In genomic region chr2:213980883-213981282, GRCh38 we compare ENCODE assay signal across 28 cellular contexts.
DNase-seq lines count a peak whose midpoint lies in the region; ATAC-seq and TF ChIP-seq lines count a peak whose summit lies in the region.
"Had no signal": no experiment of that assay in that cellular context is flagged by ENCODE, and none has a peak within 500 bp of the region (broad histone marks: within the 10 kb centered on the region; RNA-seq: fewer than 3 reads in every experiment).

No MANE protein-coding gene starts in this region.

- no peak overlapping the region for H3K27ac ChIP-seq in SK-N-SH (ENCODE audit: low read depth in 2 of 2, low read length in 1 of 2)
- H3K27ac ChIP-seq in fibroblast of lung (ENCODE audit: insufficient read depth, low read length), result no peak overlapping the region
- H3K27ac ChIP-seq in neuronal stem cell (replicated peaks; ENCODE audit: low read length), result no peak overlapping the region
- no peak overlapping the region for H3K27ac ChIP-seq in coronary artery
- H3K27ac ChIP-seq: dorsolateral prefrontal cortex, left ventricle myocardium inferior, RWPE1, spleen, uterus had no signal

- no peak overlapping the region for H2AK5ac ChIP-seq in neuronal stem cell (ENCODE audit: low read depth, low read length)

- H2AFZ ChIP-seq in SK-N-SH (ENCODE audit: low read depth), result peak overlapping the region; percentile 61; the same call in 1 of the 2 replicates
- H2AFZ ChIP-seq in fibroblast of lung (ENCODE audit: low read length), result peak overlapping the region; percentile 26
- H2AFZ ChIP-seq in neuronal stem cell (ENCODE audit: low read length), result no peak overlapping the region

- no peak overlapping the region for H2BK120ac ChIP-seq in neuronal stem cell (ENCODE audit: low read depth, low read length)

- no peaks in the 10 kb centered on the region for H3K36me3 ChIP-seq in SK-N-SH (replicated peaks in 1 of 2; ENCODE audit: control insufficient read depth in 1 of 2, insufficient read depth in 2 of 2, low read length in 1 of 2)
- H3K36me3 ChIP-seq in fibroblast of lung (ENCODE audit: control insufficient read depth, insufficient read depth, low read length), result no peaks in the 10 kb centered on the region
- no peaks in the 10 kb centered on the region for H3K36me3 ChIP-seq in neuronal stem cell (replicated peaks in 1 of 2; ENCODE audit: control insufficient read depth in 2 of 2, insufficient read depth in 2 of 2, low read length in 2 of 2)
- H3K36me3 ChIP-seq: left ventricle myocardium inferior, spleen, uterus had no signal

- 62% methylated on average over 3 of the region's 3 CpGs for WGBS in SK-N-SH (ENCODE audit: low lambda C conversion rate)
- WGBS in neuronal stem cell (ENCODE audit: extremely low coverage in 2 of 2, insufficient read length in 2 of 2, insufficient replicate concordance in 1 of 2), 2 donors, result no CpG with 5 or more reads among the region's 3 CpGs

- no peaks in the 10 kb centered on the region for H3K4me1 ChIP-seq in SK-N-SH (ENCODE audit: control insufficient read depth in 1 of 2, insufficient read depth in 2 of 2, low read depth in 1 of 2, low read length in 1 of 2)
- no peaks in the 10 kb centered on the region for H3K4me1 ChIP-seq in fibroblast of lung (ENCODE audit: control insufficient read depth, extremely low read depth, insufficient read depth, low read length)
- peaks cover 0 to 1% of the 10 kb centered on the region in 2 donors for H3K4me1 ChIP-seq in neuronal stem cell (ENCODE audit: control insufficient read depth in 2 of 2, insufficient read depth in 1 of 2, low read depth in 1 of 2, low read length in 2 of 2)
- H3K4me1 ChIP-seq: left ventricle myocardium inferior, spleen, uterus had no signal

- no peak overlapping the region for H3K27ac Mint-ChIP-seq in stimulated activated naive CD8-positive, alpha-beta T cell treated with anti-CD3 and anti-CD28 coated beads, Interleukin-15, amount 100 ng/mL, for 72 hours
- H3K27ac Mint-ChIP-seq: activated naive CD8-positive, alpha-beta T cell treated with anti-CD3 and anti-CD28 coated beads for 36 hours; activated T-cell treated with anti-CD3 and anti-CD28 coated beads, Interleukin-2, amount 50 U/mL, for 24 hours; stimulated activated naive CD8-positive, alpha-beta T cell treated with anti-CD3 and anti-CD28 coated beads, Interleukin-15, Interleukin-2, amounts not matched to agents 100 ng/mL and 50 ng/mL, for 24 hours had no signal

- TF ChIP-seq CTCF in SK-N-SH (IDR thresholded peaks at IDR 0.05) (no peak), fibroblast of lung (conservative IDR thresholded peaks at IDR 0.05 in 1 of 2, IDR thresholded peaks at IDR 0.05 in 1 of 2; ENCODE audit: low read depth in 1 of 2, low read length in 2 of 2) (no peak), coronary artery (IDR thresholded peaks at IDR 0.05) (no peak)

- no peaks in the 10 kb centered on the region for H3K9me3 Mint-ChIP-seq in stimulated activated naive CD8-positive, alpha-beta T cell treated with anti-CD3 and anti-CD28 coated beads, Interleukin-15, amount 100 ng/mL, for 72 hours
- H3K9me3 Mint-ChIP-seq: activated naive CD8-positive, alpha-beta T cell treated with anti-CD3 and anti-CD28 coated beads for 36 hours; activated T-cell treated with anti-CD3 and anti-CD28 coated beads, Interleukin-2, amount 50 U/mL, for 24 hours; stimulated activated naive CD8-positive, alpha-beta T cell treated with anti-CD3 and anti-CD28 coated beads, Interleukin-15, Interleukin-2, amounts not matched to agents 100 ng/mL and 50 ng/mL, for 24 hours had no signal

- H3K9ac ChIP-seq in SK-N-SH (no peak overlapping the region), fibroblast of lung (ENCODE audit: insufficient read depth, low read length) (no peak overlapping the region), neuronal stem cell (ENCODE audit: low read depth, low read length, poor library complexity) (peak overlapping the region; percentile 44)

- no peaks in the 10 kb centered on the region for H3K9me3 ChIP-seq in SK-N-SH
- H3K9me3 ChIP-seq in fibroblast of lung (ENCODE audit: control insufficient read depth, insufficient read depth, low read depth, low read length), result no peaks in the 10 kb centered on the region
- no peaks in the 10 kb centered on the region for H3K9me3 ChIP-seq in neuronal stem cell (replicated peaks in 1 of 2; ENCODE audit: control insufficient read depth in 2 of 2, insufficient read depth in 1 of 2, low read depth in 1 of 2, low read length in 2 of 2)
- H3K9me3 ChIP-seq: left ventricle myocardium inferior, spleen, uterus had no signal

- TF ChIP-seq RAD21 in SK-N-SH (IDR thresholded peaks at IDR 0.05; ENCODE audit: low read length), result no peak

- H3K4me1 Mint-ChIP-seq in stimulated activated naive CD8-positive, alpha-beta T cell treated with anti-CD3 and anti-CD28 coated beads, Interleukin-15, amount 100 ng/mL, for 72 hours, result no peaks in the 10 kb centered on the region
- H3K4me1 Mint-ChIP-seq: activated naive CD8-positive, alpha-beta T cell treated with anti-CD3 and anti-CD28 coated beads for 36 hours had no signal

- DNase-seq in SK-N-SH, result no peak
- DNase-seq in RPMI7951 (ENCODE audit: low read depth), result peak; percentile 11
- DNase-seq in fibroblast of lung (ENCODE audit: low read depth in 2 of 2), result peak in 1 of 2 donors; percentile 3
- no peak for DNase-seq in neuronal stem cell (ENCODE audit: low spot score)
- no peak for DNase-seq in NCI-H128 (lab: John Stamatoyannopoulos, UW; ENCODE audit: unreplicated experiment)
- no peak for DNase-seq in stimulated activated naive CD8-positive, alpha-beta T cell treated with anti-CD3 and anti-CD28 coated beads, Interleukin-15, amount 100 ng/mL, for 72 hours
- no peak for DNase-seq in coronary artery (ENCODE audit: low spot score)
- DNase-seq: 8988T; activated effector memory CD4-positive, alpha-beta T cell treated with anti-CD3 and anti-CD28 coated beads, Interleukin-2, amount 50 U/mL, for 16 hours; activated naive CD8-positive, alpha-beta T cell treated with anti-CD3 and anti-CD28 coated beads for 36 hours; activated T-cell treated with anti-CD3 and anti-CD28 coated beads, Interleukin-2, amount 50 U/mL, for 24 hours; aorta; caudate nucleus; dorsolateral prefrontal cortex; islet precursor cell; Kasumi-1; left ventricle myocardium inferior; NCI-H1694; NCI-H446 treated with DMSO at 0.1 percent for 48 hours; NCI-H774; right cardiac atrium; spleen; stimulated activated CD4-positive, alpha-beta T cell treated with anti-CD3 and anti-CD28 coated beads, Interleukin-2, amount 100 ng/mL, for 24 hours; uterus had no signal

- POLR2A ChIA-PET in SK-N-SH (lab: Yijun Ruan, JAX), result no interaction called here

- H4K91ac ChIP-seq in neuronal stem cell (ENCODE audit: low read depth, low read length, poor library complexity), result no peak overlapping the region

- no peaks in the 10 kb centered on the region for H4K20me1 ChIP-seq in SK-N-SH (ENCODE audit: insufficient read depth)
- H4K20me1 ChIP-seq in fibroblast of lung (ENCODE audit: control insufficient read depth, extremely low read depth, insufficient read depth, low read length), result no peaks in the 10 kb centered on the region

- ATAC-seq in SK-N-SH treated with all-trans-retinoic acid at 6 μM for 48 hours, result no peak
- no peak for ATAC-seq in stimulated activated naive CD8-positive, alpha-beta T cell treated with anti-CD3 and anti-CD28 coated beads, Interleukin-15, amount 100 ng/mL, for 72 hours
- ATAC-seq: HCT116, right cardiac atrium had no signal

- no peak overlapping the region for H3K4me2 ChIP-seq in SK-N-SH
- H3K4me2 ChIP-seq in fibroblast of lung (ENCODE audit: extremely low read depth, insufficient read depth, low read length), result no peak overlapping the region
- no peak overlapping the region for H3K4me2 ChIP-seq in neuronal stem cell (ENCODE audit: insufficient read depth, low read length, poor library complexity, severe bottlenecking)

- H3K4me3 ChIP-seq in SK-N-SH (ENCODE audit: low read depth in 2 of 2, low read length in 1 of 2), result no peak overlapping the region
- H3K4me3 ChIP-seq in fibroblast of lung (replicated peaks in 1 of 4; ENCODE audit: control extremely low read depth in 1 of 4, insufficient read depth in 1 of 4, low read depth in 3 of 4, low read length in 4 of 4), result no peak overlapping the region
- H3K4me3 ChIP-seq in neuronal stem cell (ENCODE audit: low read length in 2 of 2), result no peak overlapping the region
- no peak overlapping the region for H3K4me3 ChIP-seq in coronary artery
- H3K4me3 ChIP-seq: dorsolateral prefrontal cortex, left ventricle myocardium inferior, spleen, uterus had no signal

- H3K79me2 ChIP-seq in SK-N-SH (ENCODE audit: insufficient read depth), result no peaks in the 10 kb centered on the region
- H3K79me2 ChIP-seq in fibroblast of lung (ENCODE audit: control insufficient read depth, insufficient read depth, low read length), result no peaks in the 10 kb centered on the region

- H3K14ac ChIP-seq in neuronal stem cell (ENCODE audit: low read length), result no peak overlapping the region

- no peak overlapping the region for H3K23ac ChIP-seq in neuronal stem cell (ENCODE audit: low read depth, low read length, poor library complexity)

- H4K8ac ChIP-seq in neuronal stem cell (ENCODE audit: low read depth, low read length), result no peak overlapping the region

- no peak for TF ChIP-seq EP300 in SK-N-SH (IDR thresholded peaks at IDR 0.05; ENCODE audit: borderline replicate concordance in 1 of 2, low read depth in 1 of 2, low read length in 1 of 2)

- H3K27me3 ChIP-seq in SK-N-SH (ENCODE audit: insufficient read depth), result no peaks in the 10 kb centered on the region
- no peaks in the 10 kb centered on the region for H3K27me3 ChIP-seq in fibroblast of lung (ENCODE audit: control insufficient read depth, insufficient read depth, low read length)
- no peaks in the 10 kb centered on the region for H3K27me3 ChIP-seq in neuronal stem cell (ENCODE audit: control insufficient read depth in 3 of 3, insufficient read depth in 3 of 3, low read depth in 1 of 3, low read length in 3 of 3)
- H3K27me3 ChIP-seq: dorsolateral prefrontal cortex, spleen, uterus had no signal

- H3K9me2 ChIP-seq in SK-N-SH, result no peaks in the 10 kb centered on the region

- no peaks in the 10 kb centered on the region for H3K79me1 ChIP-seq in neuronal stem cell (ENCODE audit: low read depth, low read length)

- H2BK15ac ChIP-seq in neuronal stem cell (ENCODE audit: low read length), result no peak overlapping the region

- no peak overlapping the region for H2BK12ac ChIP-seq in neuronal stem cell (ENCODE audit: low read length)

- no peak overlapping the region for H3K4ac ChIP-seq in neuronal stem cell (ENCODE audit: low read length)

- H3K4me3 Mint-ChIP-seq in stimulated activated naive CD8-positive, alpha-beta T cell treated with anti-CD3 and anti-CD28 coated beads, Interleukin-15, amount 100 ng/mL, for 72 hours, result no peak overlapping the region
- H3K4me3 Mint-ChIP-seq: activated naive CD8-positive, alpha-beta T cell treated with anti-CD3 and anti-CD28 coated beads for 36 hours; activated T-cell treated with anti-CD3 and anti-CD28 coated beads, Interleukin-2, amount 50 U/mL, for 24 hours; stimulated activated naive CD8-positive, alpha-beta T cell treated with anti-CD3 and anti-CD28 coated beads, Interleukin-15, Interleukin-2, amounts not matched to agents 100 ng/mL and 50 ng/mL, for 24 hours had no signal

- H3F3A ChIP-seq in SK-N-SH (replicated peaks; ENCODE audit: insufficient read depth), result no peaks in the 10 kb centered on the region

- H2BK5ac ChIP-seq in neuronal stem cell (ENCODE audit: low read length), result no peak overlapping the region

- H3K27me3 Mint-ChIP-seq in stimulated activated naive CD8-positive, alpha-beta T cell treated with anti-CD3 and anti-CD28 coated beads, Interleukin-15, amount 100 ng/mL, for 72 hours, result no peaks in the 10 kb centered on the region
- H3K27me3 Mint-ChIP-seq: activated T-cell treated with anti-CD3 and anti-CD28 coated beads, Interleukin-2, amount 50 U/mL, for 24 hours; stimulated activated naive CD8-positive, alpha-beta T cell treated with anti-CD3 and anti-CD28 coated beads, Interleukin-15, Interleukin-2, amounts not matched to agents 100 ng/mL and 50 ng/mL, for 24 hours had no signal

- CTCF ChIA-PET in SK-N-SH (lab: Yijun Ruan, JAX), result interaction anchor here (0.7 kb wide), 1 partner anchor 563 kb away, joined by 3 read pairs; no protein-coding TSS in a partner anchor

- H3K18ac ChIP-seq in neuronal stem cell (ENCODE audit: low read length), result no peak overlapping the region
